In genomic region chr2:149021271-149021719, GRCh38 we compare ENCODE assay signal across 11 cellular contexts. TPM values are rescaled to one million over a fixed set of nuclear protein-coding genes. Genes with fewer than 3 reads are reported as not detected.
DNase-seq lines count a peak whose midpoint lies in the region; ATAC-seq and TF ChIP-seq lines count a peak whose summit lies in the region.
"Had no signal": no experiment of that assay in that cellular context is flagged by ENCODE, and none has a peak within 500 bp of the region (broad histone marks: within the 10 kb centered on the region; RNA-seq: fewer than 3 reads in every experiment).

No MANE protein-coding gene starts in this region.

- H3K4me2 ChIP-seq in MM.1S (ENCODE audit: low read depth, low read length): peak overlapping the region; percentile 76
- no peak overlapping the region for H3K4me2 ChIP-seq in SK-N-SH

- CTCF ChIA-PET in Caco-2 (lab: Charles Lee) (interaction anchor here (0.7 to 0.9 kb wide), 2 partner anchors 17 to 431 kb away, joined by 4 to 7 read pairs; no protein-coding TSS in a partner anchor), SK-N-SH (lab: Yijun Ruan, JAX) (interaction anchor here (1.4 kb wide), 1 partner anchor 540 kb away, joined by 7 read pairs; no protein-coding TSS in a partner anchor), T-cell (lab: Charles Lee) (interaction anchor here in 1 of 2 donors (0.7 kb wide), 1 partner anchor 545 kb away, joined by 6 read pairs; no protein-coding TSS in a partner anchor)

- H3K9me3 Mint-ChIP-seq in Caco-2 (ENCODE audit: unreplicated experiment): no peaks in the 10 kb centered on the region
- H3K9me3 Mint-ChIP-seq in T-cell: no peaks in the 10 kb centered on the region
- H3K9me3 Mint-ChIP-seq: activated naive CD4-positive, alpha-beta T cell treated with anti-CD3 and anti-CD28 coated beads, Interleukin-2, amount 50 U/mL, for 24 hours had no signal

- H3K4me3 ChIP-seq in Caco-2 (ENCODE audit: low read depth, low read length) (no peak overlapping the region), MM.1S (ENCODE audit: low read length) (peak overlapping the region; percentile 37), SK-N-SH (ENCODE audit: low read depth in 2 of 2, low read length in 1 of 2) (no peak overlapping the region)

- no peak for TF ChIP-seq RAD21 in SK-N-SH (IDR thresholded peaks at IDR 0.05; ENCODE audit: low read length)

- no peak for TF ChIP-seq EP300 in SK-N-SH (IDR thresholded peaks at IDR 0.05; ENCODE audit: borderline replicate concordance in 1 of 2, low read depth in 1 of 2, low read length in 1 of 2)

- 96% methylated on average over 5 of the region's 5 CpGs for WGBS in SK-N-SH (ENCODE audit: low lambda C conversion rate)

- H2AFZ ChIP-seq in MM.1S (ENCODE audit: low read length): peak overlapping the region; percentile 70; the same call in 1 of the 2 replicates
- H2AFZ ChIP-seq in SK-N-SH (ENCODE audit: low read depth): no peak overlapping the region

- H3K27me3 ChIP-seq in Caco-2 (replicated peaks; ENCODE audit: control insufficient read depth, insufficient read depth, low read length) (no peaks in the 10 kb centered on the region), MM.1S (replicated peaks; ENCODE audit: insufficient read depth, low read length) (no peaks in the 10 kb centered on the region), SK-N-SH (ENCODE audit: insufficient read depth) (no peaks in the 10 kb centered on the region)

- H3K27ac Mint-ChIP-seq in Caco-2 (ENCODE audit: unreplicated experiment) (peak overlapping the region; percentile 92), T-cell (no peak overlapping the region)
- H3K27ac Mint-ChIP-seq: activated naive CD4-positive, alpha-beta T cell treated with anti-CD3 and anti-CD28 coated beads, Interleukin-2, amount 50 U/mL, for 24 hours had no signal

- H3K79me2 ChIP-seq in MM.1S (ENCODE audit: low read length) (no peaks in the 10 kb centered on the region), SK-N-SH (ENCODE audit: insufficient read depth) (no peaks in the 10 kb centered on the region)

- POLR2A ChIA-PET in Caco-2 (lab: Charles Lee): interaction anchor here (1.2 kb wide), 1 partner anchor 100 kb away, joined by 4 read pairs; no protein-coding TSS in a partner anchor
- POLR2A ChIA-PET in SK-N-SH (lab: Yijun Ruan, JAX): no interaction called here
- POLR2A ChIA-PET in T-cell (lab: Charles Lee): no interaction called here

- intact Hi-C loops in Caco-2 (cut with micrococcal nuclease; ENCODE audit: unreplicated experiment): loop anchor here (5.0 kb wide), 2 partner anchors 146 to 311 kb away; partner anchors contain the start of gene LYPD6

- peak; percentile 69 for ATAC-seq in GM19395 (IDR thresholded peaks at IDR 0.05; ENCODE audit: unreplicated experiment)
- peak; percentile 66 for ATAC-seq in HG02885 (IDR thresholded peaks at IDR 0.05; ENCODE audit: poor library complexity, unreplicated experiment)
- no peak for ATAC-seq in T-cell (replicated peaks in 1 of 4)

- H3K36me3 ChIP-seq in Caco-2 (ENCODE audit: control insufficient read depth, insufficient read depth, low read length) (no peaks in the 10 kb centered on the region), MM.1S (replicated peaks; ENCODE audit: insufficient read depth, low read length) (no peaks in the 10 kb centered on the region), SK-N-SH (replicated peaks in 1 of 2; ENCODE audit: control insufficient read depth in 1 of 2, insufficient read depth in 2 of 2, low read length in 1 of 2) (no peaks in the 10 kb centered on the region)

- H3K4me1 ChIP-seq in Caco-2 (peaks cover 41% of the 10 kb centered on the region), MM.1S (ENCODE audit: low read length) (peaks cover 53% of the 10 kb centered on the region), SK-N-SH (ENCODE audit: control insufficient read depth in 1 of 2, insufficient read depth in 2 of 2, low read depth in 1 of 2, low read length in 1 of 2) (peaks cover 0 to 2% of the 10 kb centered on the region in 2 experiments; a peak in 2 of 4 replicates)

- no peaks in the 10 kb centered on the region for H3K36me3 Mint-ChIP-seq in Caco-2 (ENCODE audit: insufficient read depth, unreplicated experiment)
- H3K36me3 Mint-ChIP-seq in T-cell: peaks cover 2% of the 10 kb centered on the region
- H3K36me3 Mint-ChIP-seq: activated naive CD4-positive, alpha-beta T cell treated with anti-CD3 and anti-CD28 coated beads, Interleukin-2, amount 50 U/mL, for 24 hours had no signal

- H3K9ac ChIP-seq in MM.1S (ENCODE audit: low read length) (peak overlapping the region; percentile 36; the same call in 1 of the 2 replicates), SK-N-SH (no peak overlapping the region)

- H3K27me3 Mint-ChIP-seq in Caco-2 (ENCODE audit: insufficient read depth, unreplicated experiment): no peaks in the 10 kb centered on the region
- H3K27me3 Mint-ChIP-seq in T-cell: peaks cover 0 to 4% of the 10 kb centered on the region in 2 donors
- H3K27me3 Mint-ChIP-seq: activated naive CD4-positive, alpha-beta T cell treated with anti-CD3 and anti-CD28 coated beads, Interleukin-2, amount 50 U/mL, for 24 hours had no signal

- H3K9me3 ChIP-seq in Caco-2 (no peaks in the 10 kb centered on the region), MM.1S (replicated peaks; ENCODE audit: insufficient read depth, low read length) (no peaks in the 10 kb centered on the region), SK-N-SH (no peaks in the 10 kb centered on the region)

- H3K27ac ChIP-seq in MM.1S (ENCODE audit: low read length) (peak overlapping the region; percentile 86), SK-N-SH (ENCODE audit: low read depth in 2 of 2, low read length in 1 of 2) (no peak overlapping the region)

- H3F3A ChIP-seq in MM.1S (ENCODE audit: insufficient read depth, low read length) (peaks cover 33% of the 10 kb centered on the region), SK-N-SH (replicated peaks; ENCODE audit: insufficient read depth) (peaks cover 5% of the 10 kb centered on the region)

- H3K4me1 Mint-ChIP-seq in Caco-2 (ENCODE audit: low read depth, unreplicated experiment) (peaks cover 70% of the 10 kb centered on the region), T-cell (peaks cover 0 to 11% (median 4%) of the 10 kb centered on the region in 3 donors)

- BruUV-seq in Caco-2 (replicated peaks; lab: Mats Ljungman, UMichigan): no TSS peak

- H4K20me1 ChIP-seq in MM.1S (ENCODE audit: insufficient read depth, low read length) (no peaks in the 10 kb centered on the region), SK-N-SH (ENCODE audit: insufficient read depth) (no peaks in the 10 kb centered on the region)

- no peaks in the 10 kb centered on the region for H3K9me2 ChIP-seq in MM.1S (replicated peaks; ENCODE audit: insufficient read depth, low read length)
- H3K9me2 ChIP-seq in SK-N-SH: no peaks in the 10 kb centered on the region

- no peak for DNase-seq in Caco-2
- DNase-seq in MM.1S: peak; percentile 53
- DNase-seq in NCI-H2107 (lab: John Stamatoyannopoulos, UW): no peak
- DNase-seq in SK-N-SH: no peak
- DNase-seq in T-cell: no peak
- DNase-seq in ureter (ENCODE audit: low spot score): no peak
- DNase-seq: NCI-H524 had no signal

- H3K4me3 Mint-ChIP-seq in Caco-2 (ENCODE audit: unreplicated experiment): no peak overlapping the region
- H3K4me3 Mint-ChIP-seq in T-cell: no peak overlapping the region
- H3K4me3 Mint-ChIP-seq: activated naive CD4-positive, alpha-beta T cell treated with anti-CD3 and anti-CD28 coated beads, Interleukin-2, amount 50 U/mL, for 24 hours had no signal

- TF ChIP-seq CTCF in Caco-2 (IDR thresholded peaks at IDR 0.05; ENCODE audit: insufficient read depth in 1 of 2, low read depth in 1 of 2, low read length in 1 of 2, severe bottlenecking in 1 of 2, unreplicated experiment in 1 of 2) (no peak), MM.1S (IDR thresholded peaks at IDR 0.05; ENCODE audit: low read length) (no peak), SK-N-SH (IDR thresholded peaks at IDR 0.05) (no peak)

TF ChIP-seq in SK-N-SH, 30 proteins besides CTCF, POLR2A, EP300 and RAD21 (continues in another document):
- TF ChIP-seq NFIC (IDR thresholded peaks at IDR 0.05; ENCODE audit: borderline replicate concordance): no peak
- TF ChIP-seq, protein P1, sequence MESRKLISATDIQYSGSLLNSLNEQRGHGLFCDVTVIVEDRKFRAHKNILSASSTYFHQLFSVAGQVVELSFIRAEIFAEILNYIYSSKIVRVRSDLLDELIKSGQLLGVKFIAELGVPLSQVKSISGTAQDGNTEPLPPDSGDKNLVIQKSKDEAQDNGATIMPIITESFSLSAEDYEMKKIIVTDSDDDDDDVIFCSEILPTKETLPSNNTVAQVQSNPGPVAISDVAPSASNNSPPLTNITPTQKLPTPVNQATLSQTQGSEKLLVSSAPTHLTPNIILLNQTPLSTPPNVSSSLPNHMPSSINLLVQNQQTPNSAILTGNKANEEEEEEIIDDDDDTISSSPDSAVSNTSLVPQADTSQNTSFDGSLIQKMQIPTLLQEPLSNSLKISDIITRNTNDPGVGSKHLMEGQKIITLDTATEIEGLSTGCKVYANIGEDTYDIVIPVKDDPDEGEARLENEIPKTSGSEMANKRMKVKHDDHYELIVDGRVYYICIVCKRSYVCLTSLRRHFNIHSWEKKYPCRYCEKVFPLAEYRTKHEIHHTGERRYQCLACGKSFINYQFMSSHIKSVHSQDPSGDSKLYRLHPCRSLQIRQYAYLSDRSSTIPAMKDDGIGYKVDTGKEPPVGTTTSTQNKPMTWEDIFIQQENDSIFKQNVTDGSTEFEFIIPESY (IDR thresholded peaks at IDR 0.05; ENCODE audit: borderline replicate concordance, low read depth): no peak
- no peak for TF ChIP-seq ELF1 (IDR thresholded peaks at IDR 0.05)
- no peak for TF ChIP-seq FOXJ3 (CRISPR knock-in tag; IDR thresholded peaks at IDR 0.05)
- no peak for TF ChIP-seq POLR2AphosphoS5 (IDR thresholded peaks at IDR 0.05; ENCODE audit: low read depth, low read length)
- no peak for TF ChIP-seq CHD2 (IDR thresholded peaks at IDR 0.05; ENCODE audit: low read length, partially characterized antibody)
- TF ChIP-seq, protein P2, sequence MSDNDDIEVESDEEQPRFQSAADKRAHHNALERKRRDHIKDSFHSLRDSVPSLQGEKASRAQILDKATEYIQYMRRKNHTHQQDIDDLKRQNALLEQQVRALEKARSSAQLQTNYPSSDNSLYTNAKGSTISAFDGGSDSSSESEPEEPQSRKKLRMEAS (IDR thresholded peaks at IDR 0.05; ENCODE audit: low read depth): no peak
- no peak for TF ChIP-seq EZH2phosphoT487 (IDR thresholded peaks at IDR 0.05; ENCODE audit: borderline replicate concordance, low read depth)

RNA-seq across cellular contexts. Expression of gene LYPD6B, which starts 17.2 kb away (rescaled TPM):
- total RNA-seq in Caco-2 (2022) (28.5 and 35.8 TPM in 2 replicates), T-cell (not detected), ureter (76.0 TPM)
- 17.0 and 18.2 TPM in 2 replicates for polyA plus RNA-seq in SK-N-SH (2012; rRNA removed)
- polyA plus RNA-seq in SK-N-SH (2012; cell fraction: cytosol; rRNA removed): 19.1 and 19.6 TPM in 2 replicates
- 27.3 and 29.3 TPM in 2 replicates for polyA plus RNA-seq in SK-N-SH (2012; cell fraction: nucleus; rRNA removed)
- total RNA-seq: HepG2 had no signal
- polyA plus RNA-seq: HepG2 had no signal

Comparison
In these comparisons a context has a peak if more than half of its experiments do, and no peak if none do; other contexts are left out.
1. ATAC-seq: peak in GM19395 (single experiment) and HG02885 (single experiment); none in T-cell (0 of 4).
2. RNA of gene LYPD6B, which starts 17.2 kb away (total RNA-seq): 76.0 TPM in ureter (single experiment) and 28.5 to 35.8 TPM in Caco-2; not detected in T-cell; every median in the first group is over 10 times any median in the second.